Comparison of ENCODE assay signal across 8 cellular contexts in genomic region chr14:19878029-19878642, GRCh38. TPM values are rescaled to one million over a fixed set of nuclear protein-coding genes. Genes with fewer than 3 reads are reported as not detected.
DNase-seq lines count a peak whose midpoint lies in the region; ATAC-seq, FAIRE-seq and TF ChIP-seq lines count a peak whose summit lies in the region.

No MANE protein-coding gene starts in this region.

- peak; percentile 29 for DNase-seq in ACHN
- peak; percentile 20 for DNase-seq in GM13976 (ENCODE audit: low spot score)
- no peak for DNase-seq in RCC 7860 (ENCODE audit: low spot score)
- DNase-seq in frontal cortex (ENCODE audit: low spot score in 2 of 2) = no peak
- DNase-seq in middle frontal gyrus (ENCODE audit: extremely low spot score, low spot score) = no peak
- no peak for DNase-seq in cerebellum (ENCODE audit: low spot score)

- no peak for ATAC-seq in GM19035 (IDR thresholded peaks at IDR 0.05; ENCODE audit: unreplicated experiment)
- ATAC-seq in GM21447 (IDR thresholded peaks at IDR 0.05; ENCODE audit: unreplicated experiment) = no peak

- in situ Hi-C loops in ACHN (cut with HindIII; ENCODE audit: low pct_ligation_motif_present, low pct_unique_long_range_greater_than_20kb, low sequenced_read_pairs) (no loop called here), GM13976 (cut with MboI; ENCODE audit: low sequenced_read_pairs, unreplicated experiment) (no loop called here)

- TF ChIP-seq CTCF in GM13976 (IDR thresholded peaks at IDR 0.05; ENCODE audit: borderline replicate concordance, control extremely low read depth, extremely low read depth, insufficient read depth, missing control alignments) = peak; percentile 30

- FAIRE-seq in RCC 7860 (lab: Jason Lieb, UNC) (peak; percentile 84), frontal cortex (lab: Jason Lieb, UNC) (peak; percentile 98)

RNA-seq across cellular contexts. Expression of gene OR4K2, which starts 3.2 kb away (rescaled TPM):
- total RNA-seq in frontal cortex = not detected
- not detected for total RNA-seq in cerebellum

RNA-seq across cellular contexts. Expression of gene OR4K5, which starts 42.3 kb away (rescaled TPM):
- total RNA-seq in frontal cortex (not detected), cerebellum (not detected)

RNA-seq across cellular contexts. Expression of gene OR4K1, which starts 52.6 kb away (rescaled TPM):
- total RNA-seq in frontal cortex = not detected
- total RNA-seq in cerebellum = not detected

Comparison
In these comparisons a context has a peak if more than half of its experiments do, and no peak if none do; other contexts are left out.
1. DNase-seq: peak in ACHN (single experiment) and GM13976 (single experiment); none in RCC 7860 (single experiment), frontal cortex (0 of 2), middle frontal gyrus (single experiment) and cerebellum (single experiment).